Comparison of ENCODE assay signal across 9 cellular contexts in genomic region chrX:72094894-72095293, GRCh38. TPM values are rescaled to one million over a fixed set of nuclear protein-coding genes. Genes with fewer than 3 reads are reported as not detected.
DNase-seq lines count a peak whose midpoint lies in the region; ATAC-seq lines count a peak whose summit lies in the region.
"Had no signal": no experiment of that assay in that cellular context is flagged by ENCODE, and none has a peak within 500 bp of the region (broad histone marks: within the 10 kb centered on the region; RNA-seq: fewer than 3 reads in every experiment).

No MANE protein-coding gene starts in this region.

- H3K9me3 ChIP-seq in neuronal stem cell (replicated peaks in 1 of 2; ENCODE audit: control insufficient read depth in 2 of 2, insufficient read depth in 1 of 2, low read depth in 1 of 2, low read length in 2 of 2), result no peaks in the 10 kb centered on the region
- H3K9me3 ChIP-seq: A549 had no signal

- no peaks in the 10 kb centered on the region for H3K79me1 ChIP-seq in neuronal stem cell (ENCODE audit: low read depth, low read length)

- H2AK5ac ChIP-seq in neuronal stem cell (ENCODE audit: low read depth, low read length), result no peak overlapping the region

- no peak overlapping the region for H3K4ac ChIP-seq in neuronal stem cell (ENCODE audit: low read length)

- H3K4me3 ChIP-seq in neuronal stem cell (ENCODE audit: low read length in 2 of 2), result no peak overlapping the region
- H3K4me3 ChIP-seq: A549 had no signal

- no peak overlapping the region for H2BK5ac ChIP-seq in neuronal stem cell (ENCODE audit: low read length)

- ATAC-seq in HG02885 (IDR thresholded peaks at IDR 0.05; ENCODE audit: poor library complexity, unreplicated experiment), result peak; percentile 90
- ATAC-seq: A549 had no signal

- peaks cover 7 to 17% of the 10 kb centered on the region in 2 donors for H3K4me1 ChIP-seq in neuronal stem cell (ENCODE audit: control insufficient read depth in 2 of 2, insufficient read depth in 1 of 2, low read depth in 1 of 2, low read length in 2 of 2)
- H3K4me1 ChIP-seq: A549 had no signal

- no peak overlapping the region for H3K9ac ChIP-seq in neuronal stem cell (ENCODE audit: low read depth, low read length, poor library complexity)

- no peak overlapping the region for H3K14ac ChIP-seq in neuronal stem cell (ENCODE audit: low read length)

- H3K36me3 ChIP-seq in neuronal stem cell (replicated peaks in 1 of 2; ENCODE audit: control insufficient read depth in 2 of 2, insufficient read depth in 2 of 2, low read length in 2 of 2), result peaks cover 0 to 3% of the 10 kb centered on the region in 2 donors

- H3K18ac ChIP-seq in neuronal stem cell (ENCODE audit: low read length), result no peak overlapping the region

- no peak overlapping the region for H3K27ac ChIP-seq in neuronal stem cell (replicated peaks; ENCODE audit: low read length)
- H3K27ac ChIP-seq: A549 had no signal

- no peak overlapping the region for H2BK15ac ChIP-seq in neuronal stem cell (ENCODE audit: low read length)

- H3K23ac ChIP-seq in neuronal stem cell (ENCODE audit: low read depth, low read length, poor library complexity), result no peak overlapping the region

- DNase-seq in NCI-H1417 (lab: John Stamatoyannopoulos, UW) (peak; percentile 32 to 90 (median 69)), NCI-H1417 treated with DMSO at 0.1 percent for 48 hours (lab: John Stamatoyannopoulos, UW) (no peak), OCI-M2 (lab: John Stamatoyannopoulos, UW; ENCODE audit: unreplicated experiment) (peak; percentile 4), astrocyte of the hippocampus (ENCODE audit: low read depth, low spot score) (peak; percentile 16), neuronal stem cell (ENCODE audit: low spot score) (peak; percentile 4), NCI-H345 treated with DMSO at 0.1 percent for 48 hours (lab: John Stamatoyannopoulos, UW; ENCODE audit: unreplicated experiment) (no peak), islet precursor cell (no peak)

- H2BK12ac ChIP-seq in neuronal stem cell (ENCODE audit: low read length), result no peak overlapping the region

- no peaks in the 10 kb centered on the region for H3K27me3 ChIP-seq in neuronal stem cell (ENCODE audit: control insufficient read depth in 3 of 3, insufficient read depth in 3 of 3, low read depth in 1 of 3, low read length in 3 of 3)

- no peak overlapping the region for H3K4me2 ChIP-seq in neuronal stem cell (ENCODE audit: insufficient read depth, low read length, poor library complexity, severe bottlenecking)
- H3K4me2 ChIP-seq: A549 had no signal

- no peak overlapping the region for H4K91ac ChIP-seq in neuronal stem cell (ENCODE audit: low read depth, low read length, poor library complexity)

- no peak overlapping the region for H2AFZ ChIP-seq in neuronal stem cell (ENCODE audit: low read length)

- H4K8ac ChIP-seq in neuronal stem cell (ENCODE audit: low read depth, low read length), result no peak overlapping the region

- no CpG with 5 or more reads among the region's 4 CpGs for WGBS in neuronal stem cell (ENCODE audit: extremely low coverage in 2 of 2, insufficient read length in 2 of 2, insufficient replicate concordance in 1 of 2), 2 donors

- H2BK120ac ChIP-seq in neuronal stem cell (ENCODE audit: low read depth, low read length), result no peak overlapping the region

RNA-seq across cellular contexts. Expression of gene RTL5, which starts 36.8 kb away (rescaled TPM):
- 6.8 TPM for polyA plus RNA-seq in neuronal stem cell (2013, experiment 1 of 2)
- 6.7 TPM for polyA plus RNA-seq in neuronal stem cell (2013, experiment 2 of 2)

Comparison
In these comparisons a context has a peak if more than half of its experiments do, and no peak if none do; other contexts are left out.
1. DNase-seq: peak in NCI-H1417 (3 of 3), OCI-M2 (single experiment), astrocyte of the hippocampus (single experiment) and neuronal stem cell (single experiment); none in NCI-H1417 treated with DMSO at 0.1 percent for 48 hours (single experiment), NCI-H345 treated with DMSO at 0.1 percent for 48 hours (single experiment) and islet precursor cell (single experiment).